16 cellular contexts compared by ENCODE assay signal in genomic region chr20:40191573-40191972, GRCh38.
A peak's percentile ranks its signal among the peaks of the same experiment; 100 is the strongest.
DNase-seq lines count a peak whose midpoint lies in the region; ATAC-seq and TF ChIP-seq lines count a peak whose summit lies in the region.
"Had no signal": no experiment of that assay in that cellular context is flagged by ENCODE, and none has a peak within 500 bp of the region (broad histone marks: within the 10 kb centered on the region; RNA-seq: fewer than 3 reads in every experiment).

No MANE protein-coding gene starts in this region.

- TF ChIP-seq CTCF in KMS-11 (conservative IDR thresholded peaks at IDR 0.05; ENCODE audit: low read depth, low read length) (no peak), chondrocyte (IDR thresholded peaks at IDR 0.05) (no peak), tibial artery (IDR thresholded peaks at IDR 0.05) (no peak)

- H3K27me3 Mint-ChIP-seq in chondrocyte (ENCODE audit: low read depth) = no peaks in the 10 kb centered on the region

- peak overlapping the region; percentile 10; the same call in 1 of the 2 replicates for H2AFZ ChIP-seq in KMS-11 (ENCODE audit: low read depth)
- H2AFZ ChIP-seq: PC-9 had no signal

- no peak overlapping the region for H3K9ac ChIP-seq in KMS-11

- H3K9me3 Mint-ChIP-seq in chondrocyte (ENCODE audit: low read depth) = no peaks in the 10 kb centered on the region

- peak overlapping the region; percentile 32 for H3K27ac Mint-ChIP-seq in chondrocyte (ENCODE audit: unreplicated experiment)

- H3K4me3 ChIP-seq in KMS-11 (IDR thresholded peaks at IDR 0.05; ENCODE audit: insufficient read depth, low read depth, low read length) = no peak overlapping the region
- no peak overlapping the region for H3K4me3 ChIP-seq in tibial artery
- H3K4me3 ChIP-seq: PC-9, SJSA1 had no signal

- peak; percentile 64 for ATAC-seq in left lobe of liver
- ATAC-seq in GM18519 (IDR thresholded peaks at IDR 0.05; ENCODE audit: low FRiP score, unreplicated experiment) = no peak

- peaks cover 77% of the 10 kb centered on the region for H3K4me1 ChIP-seq in KMS-11 (ENCODE audit: low read depth, poor library complexity, severe bottlenecking)
- H3K4me1 ChIP-seq in tibial artery = peaks cover 0 to 29% (median 21%) of the 10 kb centered on the region in 4 donors
- H3K4me1 ChIP-seq: SJSA1 had no signal

- intact Hi-C loops in tibial artery (cut with DNase I; ENCODE audit: low total_unique reads) = no loop called here

- no peaks in the 10 kb centered on the region for H4K20me1 ChIP-seq in KMS-11 (ENCODE audit: insufficient read depth)

- H3K79me2 ChIP-seq in KMS-11 (ENCODE audit: insufficient read depth, low read depth) = no peaks in the 10 kb centered on the region

- peaks cover 42% of the 10 kb centered on the region for H3K4me1 Mint-ChIP-seq in chondrocyte (ENCODE audit: low read depth)

- no peaks in the 10 kb centered on the region for H3K9me3 ChIP-seq in tibial artery
- H3K9me3 ChIP-seq: SJSA1 had no signal

- H3K4me2 ChIP-seq in KMS-11 = peak overlapping the region; percentile 66
- H3K4me2 ChIP-seq: PC-9 had no signal

- H3K27me3 ChIP-seq in KMS-11 (ENCODE audit: insufficient read depth, low read depth) (no peaks in the 10 kb centered on the region), tibial artery (no peaks in the 10 kb centered on the region)
- H3K27me3 ChIP-seq: SJSA1 had no signal

- H3K36me3 Mint-ChIP-seq in chondrocyte (ENCODE audit: low read depth) = no peaks in the 10 kb centered on the region
- H3K36me3 Mint-ChIP-seq: CD14-positive monocyte had no signal

- H3K27ac ChIP-seq in KMS-11 = peak overlapping the region; percentile 32
- H3K27ac ChIP-seq in tibial artery = peak overlapping the region; percentile 19 to 36
- H3K27ac ChIP-seq: PC-9, RWPE1, SJSA1 had no signal

- H3K36me3 ChIP-seq in KMS-11 (ENCODE audit: insufficient read depth) (no peaks in the 10 kb centered on the region), tibial artery (no peaks in the 10 kb centered on the region)
- H3K36me3 ChIP-seq: SJSA1 had no signal

- DNase-seq in chondrocyte (ENCODE audit: low spot score) = no peak
- DNase-seq in left lobe of liver (ENCODE audit: low spot score) = no peak
- peak; percentile 74 to 75 for DNase-seq in tibial artery
- DNase-seq in NCI-H526 (lab: John Stamatoyannopoulos, UW) = no peak
- no peak for DNase-seq in stimulated activated CD4-positive, alpha-beta T cell treated with anti-CD3 and anti-CD28 coated beads, Interleukin-15, amount 100 ng/mL, for 24 hours
- DNase-seq: DMS79 treated with DMSO at 0.1 percent for 48 hours, MV-4-11, NCI-H187, NCI-H226, NCI-H524 treated with DMSO at 0.1 percent for 48 hours, PC-9 had no signal

- H3K4me3 Mint-ChIP-seq in chondrocyte (ENCODE audit: unreplicated experiment) = no peak overlapping the region

Comparison
In these comparisons a context has a peak if more than half of its experiments do, and no peak if none do; other contexts are left out.
1. DNase-seq: peak in tibial artery (2 of 2); none in chondrocyte (single experiment), left lobe of liver (single experiment), NCI-H526 (0 of 2) and stimulated activated CD4-positive, alpha-beta T cell treated with anti-CD3 and anti-CD28 coated beads, Interleukin-15, amount 100 ng/mL, for 24 hours (single experiment).